In the genomic region with DNA sequence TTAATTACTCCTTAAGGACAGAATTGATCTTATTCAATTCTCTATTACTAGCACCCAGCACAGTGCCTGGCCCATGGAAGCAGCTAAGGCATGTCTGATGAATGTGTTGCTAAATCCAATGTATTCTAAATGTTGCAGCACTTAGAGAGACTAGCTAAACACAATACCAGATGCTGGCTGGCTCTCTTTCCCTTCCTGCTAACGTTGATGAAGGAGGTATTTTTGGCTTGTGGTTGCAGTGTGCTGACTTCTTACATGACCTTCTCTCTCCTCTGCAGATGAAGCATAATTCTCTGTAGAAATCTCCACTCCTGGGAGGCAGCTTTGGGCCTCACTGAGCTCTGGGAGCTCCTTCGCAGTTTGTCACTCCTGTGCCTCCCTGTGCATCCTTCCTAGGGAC, we compare ENCODE assay signal across 11 cellular contexts.
DNase-seq lines count a peak whose midpoint lies in the region; ATAC-seq and TF ChIP-seq lines count a peak whose summit lies in the region.
"Had no signal": no experiment of that assay in that cellular context is flagged by ENCODE, and none has a peak within 500 bp of the region (broad histone marks: within the 10 kb centered on the region; RNA-seq: fewer than 3 reads in every experiment).

No MANE protein-coding gene starts in this region.

- no peak overlapping the region for H4K8ac ChIP-seq in IMR-90 (ENCODE audit: low read depth in 2 of 2, low read length in 2 of 2)

- no peak for TF ChIP-seq RAD21 in IMR-90 (IDR thresholded peaks at IDR 0.05; ENCODE audit: low read length)

- H4K91ac ChIP-seq in IMR-90 (ENCODE audit: insufficient read depth, low read depth, low read length), result no peak overlapping the region

- peaks cover 28 to 34% (median 29%) of the 10 kb centered on the region in 10 experiments for H3K4me1 ChIP-seq in BLaER1 treated with 17β-estradiol and CSF1 and Interleukin-3, amounts not matched to agents 10 nM and 100 nM
- H3K4me1 ChIP-seq in IMR-90 (ENCODE audit: control insufficient read depth, insufficient read depth, low read length) (peaks cover 3% of the 10 kb centered on the region; the same call in 1 of the 2 replicates), psoas muscle (no peaks in the 10 kb centered on the region)

- CTCF ChIA-PET in IMR-90 (lab: Yijun Ruan, JAX), result interaction anchor here (0.6 to 0.9 kb wide), 2 partner anchors 11 to 45 kb away, joined by 3 read pairs; no protein-coding TSS in a partner anchor
- CTCF ChIA-PET in activated CD8-positive, alpha-beta memory T cell treated with anti-CD3 and anti-CD28 coated beads, Interleukin-2, amount 10 ng/mL, durations not matched to agents 7 days and 5 days (lab: Charles Lee), result no interaction called here

- TF ChIP-seq POLR2A in IMR-90 (IDR thresholded peaks at IDR 0.05; ENCODE audit: low read depth, low read length), result no peak

- H2BK120ac ChIP-seq in IMR-90 (ENCODE audit: low read depth, low read length), result no peak overlapping the region

- no peaks in the 10 kb centered on the region for H3K79me1 ChIP-seq in IMR-90 (ENCODE audit: low read depth in 1 of 2, low read length in 2 of 2)

- H3K27ac ChIP-seq in BLaER1 treated with 17β-estradiol and CSF1 and Interleukin-3, amounts not matched to agents 10 nM and 100 nM, result peak overlapping the region; percentile 58 to 91 (median 73); a peak in 21 of 22 replicates
- H3K27ac ChIP-seq in IMR-90 (ENCODE audit: insufficient read depth, low read length), result no peak overlapping the region
- H3K27ac ChIP-seq in psoas muscle, result no peak overlapping the region
- H3K27ac ChIP-seq: C4-2B had no signal

- H3K4me2 ChIP-seq in BLaER1 treated with 17β-estradiol and CSF1 and Interleukin-3, amounts not matched to agents 10 nM and 100 nM, result peak overlapping the region; percentile 67 to 87 (median 76)
- H3K4me2 ChIP-seq in IMR-90 (ENCODE audit: low read depth, low read length), result no peak overlapping the region

- DNase-seq in IMR-90 (peak; percentile 92), fibroblast of gingiva (ENCODE audit: low read depth) (peak; percentile 74), psoas muscle (no peak)
- no peak for DNase-seq in activated T-helper 1 cell treated with anti-CD3 and anti-CD28 coated beads, Interleukin-12 subunit alpha, Interleukin-12 subunit beta, Interleukin-2, Interleukin-4 antibody, amounts not matched to agents 30 ng/mL and 10 ng/mL and 1 ng/mL, durations not matched to agents 14 hours and 24 hours and 36 hours (ENCODE audit: low spot score)
- no peak for DNase-seq in activated CD8-positive, alpha-beta memory T cell treated with anti-CD3 and anti-CD28 coated beads, Interleukin-2, amount 10 ng/mL, durations not matched to agents 7 days and 5 days
- DNase-seq in activated effector memory CD4-positive, alpha-beta T cell treated with Interleukin-2 at 50 U/mL for 16 hours, result no peak
- DNase-seq: activated CD8-positive, alpha-beta memory T cell treated with anti-CD3 and anti-CD28 coated beads, Interleukin-2, amount 50 U/mL, for 4 hours; Karpas-422 had no signal

- H3K14ac ChIP-seq in IMR-90 (replicated peaks; ENCODE audit: low read depth, low read length), result no peak overlapping the region

- in situ Hi-C loops in IMR-90 (cut with MboI; ENCODE audit: low sequenced_read_pairs), result no loop called here

- H3K9me3 ChIP-seq in BLaER1 treated with 17β-estradiol and CSF1 and Interleukin-3, amounts not matched to agents 10 nM and 100 nM (replicated peaks in 1 of 11), result no peaks in the 10 kb centered on the region
- H3K9me3 ChIP-seq in IMR-90 (ENCODE audit: control insufficient read depth, insufficient read depth, low read length) (no peaks in the 10 kb centered on the region), psoas muscle (no peaks in the 10 kb centered on the region)

- no peaks in the 10 kb centered on the region for H3K9me1 ChIP-seq in IMR-90 (ENCODE audit: insufficient read depth, low read length)

- H3K9me3 Mint-ChIP-seq in activated T-helper 1 cell treated with anti-CD3 and anti-CD28 coated beads, Interleukin-12 subunit alpha, Interleukin-12 subunit beta, Interleukin-2, Interleukin-4 antibody, amounts not matched to agents 30 ng/mL and 10 ng/mL and 1 ng/mL, durations not matched to agents 14 hours and 24 hours and 36 hours, result no peaks in the 10 kb centered on the region
- H3K9me3 Mint-ChIP-seq in activated CD8-positive, alpha-beta memory T cell treated with anti-CD3 and anti-CD28 coated beads, Interleukin-2, amount 10 ng/mL, durations not matched to agents 7 days and 5 days (ENCODE audit: low read depth), result no peaks in the 10 kb centered on the region

- no peak overlapping the region for H2AK9ac ChIP-seq in IMR-90 (replicated peaks; ENCODE audit: low read depth, low read length, poor library complexity)

- no peak overlapping the region for H3K27ac Mint-ChIP-seq in activated T-helper 1 cell treated with anti-CD3 and anti-CD28 coated beads, Interleukin-12 subunit alpha, Interleukin-12 subunit beta, Interleukin-2, Interleukin-4 antibody, amounts not matched to agents 30 ng/mL and 10 ng/mL and 1 ng/mL, durations not matched to agents 14 hours and 24 hours and 36 hours
- no peak overlapping the region for H3K27ac Mint-ChIP-seq in activated CD8-positive, alpha-beta memory T cell treated with anti-CD3 and anti-CD28 coated beads, Interleukin-2, amount 10 ng/mL, durations not matched to agents 7 days and 5 days

- no peaks in the 10 kb centered on the region for H4K20me1 ChIP-seq in BLaER1 treated with 17β-estradiol and CSF1 and Interleukin-3, amounts not matched to agents 10 nM and 100 nM
- no peaks in the 10 kb centered on the region for H4K20me1 ChIP-seq in IMR-90 (ENCODE audit: insufficient read depth, low read length)

- no peak overlapping the region for H4K5ac ChIP-seq in IMR-90 (ENCODE audit: low read depth, low read length)

- peaks cover 4% of the 10 kb centered on the region for H3K27me3 Mint-ChIP-seq in activated T-helper 1 cell treated with anti-CD3 and anti-CD28 coated beads, Interleukin-12 subunit alpha, Interleukin-12 subunit beta, Interleukin-2, Interleukin-4 antibody, amounts not matched to agents 30 ng/mL and 10 ng/mL and 1 ng/mL, durations not matched to agents 14 hours and 24 hours and 36 hours (ENCODE audit: insufficient read depth)
- peaks cover 4% of the 10 kb centered on the region for H3K27me3 Mint-ChIP-seq in activated CD8-positive, alpha-beta memory T cell treated with anti-CD3 and anti-CD28 coated beads, Interleukin-2, amount 10 ng/mL, durations not matched to agents 7 days and 5 days

- no peaks in the 10 kb centered on the region for H3K36me3 Mint-ChIP-seq in activated T-helper 1 cell treated with anti-CD3 and anti-CD28 coated beads, Interleukin-12 subunit alpha, Interleukin-12 subunit beta, Interleukin-2, Interleukin-4 antibody, amounts not matched to agents 30 ng/mL and 10 ng/mL and 1 ng/mL, durations not matched to agents 14 hours and 24 hours and 36 hours (ENCODE audit: low read depth)
- H3K36me3 Mint-ChIP-seq in activated CD8-positive, alpha-beta memory T cell treated with anti-CD3 and anti-CD28 coated beads, Interleukin-2, amount 10 ng/mL, durations not matched to agents 7 days and 5 days, result no peaks in the 10 kb centered on the region

- no peak overlapping the region for H3K23ac ChIP-seq in IMR-90 (ENCODE audit: low read depth, low read length)

- no CpG with 5 or more reads among the region's 2 CpGs for WGBS in IMR-90 (ENCODE audit: extremely low coverage in 2 of 2, insufficient read length in 1 of 2), 2 experiments
- 11 to 29% (median 18%) methylated on average over 2 of the region's 2 CpGs for WGBS in psoas muscle, 3 donors

- dilution Hi-C loops in IMR-90 (cut with HindIII; ENCODE audit: low sequenced_read_pairs, unreplicated experiment), result no loop called here

- peak overlapping the region; percentile 20 for H2BK5ac ChIP-seq in IMR-90 (ENCODE audit: low read depth, low read length, poor library complexity, severe bottlenecking)

- H2AFZ ChIP-seq in IMR-90 (replicated peaks; ENCODE audit: low read length, poor library complexity), result no peak overlapping the region

- no peaks in the 10 kb centered on the region for H3K36me3 ChIP-seq in BLaER1 treated with 17β-estradiol and CSF1 and Interleukin-3, amounts not matched to agents 10 nM and 100 nM
- H3K36me3 ChIP-seq in IMR-90 (ENCODE audit: control insufficient read depth, insufficient read depth, low read length) (no peaks in the 10 kb centered on the region), psoas muscle (ENCODE audit: insufficient read depth in 1 of 2, low read depth in 1 of 2) (no peaks in the 10 kb centered on the region)

- no TSS peak for BruUV-seq in IMR-90 (replicated peaks; lab: Mats Ljungman, UMichigan)

- H2AK5ac ChIP-seq in IMR-90 (ENCODE audit: low read depth, low read length), result no peak overlapping the region

- TF ChIP-seq CTCF in IMR-90 (conservative IDR thresholded peaks at IDR 0.05; ENCODE audit: low read depth, low read length), result no peak
- no peak for TF ChIP-seq CTCF in psoas muscle (IDR thresholded peaks at IDR 0.05)

- intact Hi-C loops in IMR-90 (cut with micrococcal nuclease) (no loop called here), psoas muscle (cut with DNase I) (no loop called here)
- intact Hi-C loops in activated T-helper 1 cell treated with anti-CD3 and anti-CD28 coated beads, Interleukin-12 subunit alpha, Interleukin-12 subunit beta, Interleukin-2, Interleukin-4 antibody, amounts not matched to agents 30 ng/mL and 10 ng/mL and 1 ng/mL, durations not matched to agents 14 hours and 24 hours and 36 hours (cut with micrococcal nuclease), result no loop called here

- no peak overlapping the region for H3K56ac ChIP-seq in IMR-90 (ENCODE audit: extremely low read depth, insufficient read depth, low read length)

- H3K4me3 ChIP-seq in BLaER1 treated with 17β-estradiol and CSF1 and Interleukin-3, amounts not matched to agents 10 nM and 100 nM, result 0 out of 20 replicates have a peak overlapping the region, but pooled peaks of 2 of the 10 experiments have one; percentile 9 to 14
- H3K4me3 ChIP-seq in IMR-90 (ENCODE audit: insufficient read depth, low read depth, low read length) (no peak overlapping the region), psoas muscle (no peak overlapping the region)

- H3K4me1 Mint-ChIP-seq in activated T-helper 1 cell treated with anti-CD3 and anti-CD28 coated beads, Interleukin-12 subunit alpha, Interleukin-12 subunit beta, Interleukin-2, Interleukin-4 antibody, amounts not matched to agents 30 ng/mL and 10 ng/mL and 1 ng/mL, durations not matched to agents 14 hours and 24 hours and 36 hours (ENCODE audit: low read depth), result no peaks in the 10 kb centered on the region
- H3K4me1 Mint-ChIP-seq in activated CD8-positive, alpha-beta memory T cell treated with anti-CD3 and anti-CD28 coated beads, Interleukin-2, amount 10 ng/mL, durations not matched to agents 7 days and 5 days, result no peaks in the 10 kb centered on the region

- H3K18ac ChIP-seq in IMR-90 (ENCODE audit: low read depth, low read length), result no peak overlapping the region

- H3K4me3 Mint-ChIP-seq in activated T-helper 1 cell treated with anti-CD3 and anti-CD28 coated beads, Interleukin-12 subunit alpha, Interleukin-12 subunit beta, Interleukin-2, Interleukin-4 antibody, amounts not matched to agents 30 ng/mL and 10 ng/mL and 1 ng/mL, durations not matched to agents 14 hours and 24 hours and 36 hours, result no peak overlapping the region
- H3K4me3 Mint-ChIP-seq in activated CD8-positive, alpha-beta memory T cell treated with anti-CD3 and anti-CD28 coated beads, Interleukin-2, amount 10 ng/mL, durations not matched to agents 7 days and 5 days, result no peak overlapping the region

- no peaks in the 10 kb centered on the region for H3K27me3 ChIP-seq in BLaER1 treated with 17β-estradiol and CSF1 and Interleukin-3, amounts not matched to agents 10 nM and 100 nM
- H3K27me3 ChIP-seq in IMR-90 (ENCODE audit: control insufficient read depth, insufficient read depth, low read length) (no peaks in the 10 kb centered on the region), psoas muscle (ENCODE audit: insufficient read depth in 3 of 3, low read length in 2 of 3) (no peaks in the 10 kb centered on the region)

- no peak overlapping the region for H2BK20ac ChIP-seq in IMR-90 (ENCODE audit: low read depth, low read length)

- H3K9ac ChIP-seq in BLaER1 treated with 17β-estradiol and CSF1 and Interleukin-3, amounts not matched to agents 10 nM and 100 nM, result peak overlapping the region in 10 of 11 experiments; percentile 19 to 64 (median 41); a peak in 16 of 22 replicates
- H3K9ac ChIP-seq in IMR-90 (ENCODE audit: low read depth, low read length), result no peak overlapping the region

- no peak overlapping the region for H2BK15ac ChIP-seq in IMR-90 (ENCODE audit: low read depth, low read length)

- no peak overlapping the region for H3K4ac ChIP-seq in IMR-90 (ENCODE audit: low read depth, low read length)

- ATAC-seq in GM21390 (IDR thresholded peaks at IDR 0.05; ENCODE audit: unreplicated experiment) (peak; percentile 70), IMR-90 (ENCODE audit: low read depth) (peak; percentile 66), psoas muscle (no peak)
- no peak for ATAC-seq in activated CD8-positive, alpha-beta memory T cell treated with anti-CD3 and anti-CD28 coated beads, Interleukin-2, amount 10 ng/mL, durations not matched to agents 7 days and 5 days

- POLR2A ChIA-PET in IMR-90 (lab: Charles Lee; ENCODE audit: unreplicated experiment), result no interaction called here

Comparison
In these comparisons a context has a peak if more than half of its experiments do, and no peak if none do; other contexts are left out.
1. H3K27ac ChIP-seq: peak in BLaER1 treated with 17β-estradiol and CSF1 and Interleukin-3, amounts not matched to agents 10 nM and 100 nM (11 of 11); none in IMR-90 (single experiment) and psoas muscle (single experiment).
2. ATAC-seq: peak in GM21390 (single experiment) and IMR-90 (single experiment); none in activated CD8-positive, alpha-beta memory T cell treated with anti-CD3 and anti-CD28 coated beads, Interleukin-2, amount 10 ng/mL, durations not matched to agents 7 days and 5 days (single experiment) and psoas muscle (0 of 4).
3. DNase-seq: peak in IMR-90 (single experiment) and fibroblast of gingiva (single experiment); none in activated T-helper 1 cell treated with anti-CD3 and anti-CD28 coated beads, Interleukin-12 subunit alpha, Interleukin-12 subunit beta, Interleukin-2, Interleukin-4 antibody, amounts not matched to agents 30 ng/mL and 10 ng/mL and 1 ng/mL, durations not matched to agents 14 hours and 24 hours and 36 hours (single experiment), activated CD8-positive, alpha-beta memory T cell treated with anti-CD3 and anti-CD28 coated beads, Interleukin-2, amount 10 ng/mL, durations not matched to agents 7 days and 5 days (single experiment), activated effector memory CD4-positive, alpha-beta T cell treated with Interleukin-2 at 50 U/mL for 16 hours (single experiment) and psoas muscle (0 of 2).